Comparison of ENCODE assay signal across 8 cellular contexts in the genomic region with DNA sequence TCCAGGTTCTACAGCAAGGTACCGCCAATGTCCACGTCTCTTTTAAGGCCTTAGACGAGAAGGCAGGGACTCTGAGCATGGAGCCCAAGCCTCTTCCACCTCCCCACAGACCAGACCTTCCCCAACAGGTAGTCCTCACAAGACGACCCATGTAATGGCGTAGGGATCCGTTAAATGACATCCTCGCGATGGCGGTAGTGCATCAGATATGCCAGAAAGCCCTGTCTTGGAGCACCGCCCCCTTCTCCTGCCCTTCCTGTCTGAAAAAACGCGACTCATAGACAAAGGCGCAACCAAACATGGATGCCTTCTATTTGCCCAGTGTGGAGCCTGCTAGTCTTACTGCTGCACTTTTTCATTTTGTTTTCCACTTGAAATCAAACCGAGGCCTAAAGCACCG.
A peak's percentile ranks its signal among the peaks of the same experiment; 100 is the strongest.
DNase-seq lines count a peak whose midpoint lies in the region; ATAC-seq and TF ChIP-seq lines count a peak whose summit lies in the region.

No MANE protein-coding gene starts in this region.

- in situ Hi-C loops in astrocyte of the spinal cord (cut with HindIII; ENCODE audit: low sequenced_read_pairs), result no loop called here

- H3K4me3 ChIP-seq in GM12875 (ENCODE audit: low read depth, low read length) (peak overlapping the region; percentile 59), astrocyte of the spinal cord (ENCODE audit: low read depth, low read length) (peak overlapping the region; percentile 41)

- ATAC-seq in HG03097 (IDR thresholded peaks at IDR 0.05; ENCODE audit: low FRiP score, unreplicated experiment) (peak; percentile 49), GM19035 (IDR thresholded peaks at IDR 0.05; ENCODE audit: unreplicated experiment) (no peak)

- DNase-seq in astrocyte of the spinal cord (ENCODE audit: low read depth, low spot score), result peak; percentile 88
- DNase-seq in posterior vena cava (ENCODE audit: low spot score), result peak; percentile 94
- no peak for DNase-seq in iPS-NIHi11 (ENCODE audit: low spot score)
- no peak for DNase-seq in middle frontal gyrus (ENCODE audit: extremely low spot score, low spot score)
- DNase-seq in islet precursor cell, result no peak

- TF ChIP-seq CTCF in GM12875 (IDR thresholded peaks at IDR 0.05; ENCODE audit: borderline replicate concordance, insufficient read depth, low read depth, low read length), result peak; percentile 32; the same call in 1 of the 2 replicates
- TF ChIP-seq CTCF in astrocyte of the spinal cord (IDR thresholded peaks at IDR 0.05; ENCODE audit: low read depth, low read length), result peak; percentile 18

- intact Hi-C loops in posterior vena cava (cut with DNase I), result loop anchor here in 1 of 2 donors (10.0 kb wide), 1 partner anchor 56 kb away; no protein-coding TSS in a partner anchor

Comparison
In these comparisons a context has a peak if more than half of its experiments do, and no peak if none do; other contexts are left out.
1. DNase-seq: peak in astrocyte of the spinal cord (single experiment) and posterior vena cava (single experiment); none in iPS-NIHi11 (single experiment), middle frontal gyrus (single experiment) and islet precursor cell (single experiment).